8 cellular contexts compared by ENCODE assay signal in genomic region chr17:45277216-45277849, GRCh38. TPM values are rescaled to one million over a fixed set of nuclear protein-coding genes. Genes with fewer than 3 reads are reported as not detected.
A peak's percentile ranks its signal among the peaks of the same experiment; 100 is the strongest.
DNase-seq lines count a peak whose midpoint lies in the region; ATAC-seq and TF ChIP-seq lines count a peak whose summit lies in the region.

No MANE protein-coding gene starts in this region.

- no peak for ATAC-seq in GM21381 (IDR thresholded peaks at IDR 0.05; ENCODE audit: unreplicated experiment)

- H3K9me3 ChIP-seq in parathyroid adenoma (ENCODE audit: control insufficient read depth, low read length) = no peaks in the 10 kb centered on the region
- no peaks in the 10 kb centered on the region for H3K9me3 ChIP-seq in thymus (ENCODE audit: control insufficient read depth)

- H3K27ac ChIP-seq in parathyroid adenoma = peak overlapping the region; percentile 45
- H3K27ac ChIP-seq in thymus (ENCODE audit: low read depth) = peak overlapping the region; percentile 8

- peaks cover 8% of the 10 kb centered on the region for H3K36me3 Mint-ChIP-seq in activated naive CD4-positive, alpha-beta T cell treated with anti-CD3 and anti-CD28 coated beads, Interleukin-2, amount 50 U/mL, for 24 hours

- peak; percentile 82 for TF ChIP-seq CTCF in GM06990 (IDR thresholded peaks at IDR 0.05; ENCODE audit: insufficient read depth, low read length, poor library complexity, severe bottlenecking)
- peak; percentile 89 for TF ChIP-seq CTCF in parathyroid adenoma (IDR thresholded peaks at IDR 0.05)

- H3K9ac ChIP-seq in parathyroid adenoma = no peak overlapping the region

- WGBS in thymus = 59% methylated on average over 16 of the region's 16 CpGs

- no peaks in the 10 kb centered on the region for H3K27me3 Mint-ChIP-seq in activated naive CD4-positive, alpha-beta T cell treated with anti-CD3 and anti-CD28 coated beads, Interleukin-2, amount 50 U/mL, for 24 hours

- no peak overlapping the region for H3K4me3 Mint-ChIP-seq in activated naive CD4-positive, alpha-beta T cell treated with anti-CD3 and anti-CD28 coated beads, Interleukin-2, amount 50 U/mL, for 24 hours

- H3K27me3 ChIP-seq in GM06990 (replicated peaks; ENCODE audit: control insufficient read depth, insufficient read depth, low read length) (no peaks in the 10 kb centered on the region), parathyroid adenoma (ENCODE audit: control insufficient read depth, insufficient read depth, low read length) (no peaks in the 10 kb centered on the region), thymus (ENCODE audit: control insufficient read depth, insufficient read depth) (no peaks in the 10 kb centered on the region)

- no peak overlapping the region for H3K4me3 ChIP-seq in GM06990 (replicated peaks; ENCODE audit: low read depth, low read length)
- H3K4me3 ChIP-seq in parathyroid adenoma (ENCODE audit: low read depth, low read length) = peak overlapping the region; percentile 20
- H3K4me3 ChIP-seq in thymus (ENCODE audit: low read length) = no peak overlapping the region

- H3K4me1 ChIP-seq in parathyroid adenoma (peaks cover 9% of the 10 kb centered on the region), thymus (ENCODE audit: control insufficient read depth, insufficient read depth, low read length) (no peaks in the 10 kb centered on the region)

- H3K4me1 Mint-ChIP-seq in activated naive CD4-positive, alpha-beta T cell treated with anti-CD3 and anti-CD28 coated beads, Interleukin-2, amount 50 U/mL, for 24 hours = peaks cover 11% of the 10 kb centered on the region

- H3K27ac Mint-ChIP-seq in activated naive CD4-positive, alpha-beta T cell treated with anti-CD3 and anti-CD28 coated beads, Interleukin-2, amount 50 U/mL, for 24 hours = peak overlapping the region; percentile 53

- peaks cover 20% of the 10 kb centered on the region for H3K36me3 ChIP-seq in GM06990 (ENCODE audit: control insufficient read depth, insufficient read depth, low read length)
- no peaks in the 10 kb centered on the region for H3K36me3 ChIP-seq in parathyroid adenoma (ENCODE audit: control insufficient read depth, insufficient read depth, low read length)
- peaks cover 19% of the 10 kb centered on the region for H3K36me3 ChIP-seq in thymus (ENCODE audit: control insufficient read depth, insufficient read depth)

- H3K4me2 ChIP-seq in parathyroid adenoma (ENCODE audit: low read length) = peak overlapping the region; percentile 29

- no peak for DNase-seq in GM06990 (ENCODE audit: extremely low read depth, insufficient read length)
- DNase-seq in NCI-H1417 (lab: John Stamatoyannopoulos, UW) = peak; percentile 73 to 93 (median 86)
- peak; percentile 79 for DNase-seq in SKM-1 (lab: John Stamatoyannopoulos, UW; ENCODE audit: unreplicated experiment)
- peak; percentile 89 for DNase-seq in glomerular visceral epithelial cell (ENCODE audit: extremely low spot score)

- peak overlapping the region; percentile 34 for H2AFZ ChIP-seq in parathyroid adenoma

- H3K79me2 ChIP-seq in parathyroid adenoma = peaks cover 3% of the 10 kb centered on the region

- H3K9me3 Mint-ChIP-seq in activated naive CD4-positive, alpha-beta T cell treated with anti-CD3 and anti-CD28 coated beads, Interleukin-2, amount 50 U/mL, for 24 hours = no peaks in the 10 kb centered on the region

RNA-seq across cellular contexts. Expression of gene SPATA32, which starts 15.4 kb away (rescaled TPM):
- 0.21 TPM for polyA plus RNA-seq in thymus

RNA-seq across cellular contexts. Expression of gene MAP3K14, which starts 39.5 kb away (rescaled TPM):
- 21.8 TPM for polyA plus RNA-seq in thymus

RNA-seq across cellular contexts. Expression of gene FMNL1, which starts 55.6 kb away (rescaled TPM):
- 79.5 TPM for polyA plus RNA-seq in thymus
